8 cellular contexts compared by ENCODE assay signal in genomic region chr2:58428553-58429284, GRCh38.
DNase-seq lines count a peak whose midpoint lies in the region; ATAC-seq, FAIRE-seq and TF ChIP-seq lines count a peak whose summit lies in the region.

No MANE protein-coding gene starts in this region.

- H3K36me3 Mint-ChIP-seq in activated CD4-positive, alpha-beta memory T cell treated with anti-CD3 and anti-CD28 coated beads, Interleukin-2, amount 10 ng/mL, durations not matched to agents 7 days and 5 days (ENCODE audit: low read depth): no peaks in the 10 kb centered on the region
- no peaks in the 10 kb centered on the region for H3K36me3 Mint-ChIP-seq in stimulated activated effector memory CD8-positive, alpha-beta T cell treated with anti-CD3 and anti-CD28 coated beads, Interleukin-12 subunit alpha, Interleukin-12 subunit beta, amount 100 ng/mL, for 72 hours

- POLR2A ChIA-PET in activated CD4-positive, alpha-beta memory T cell treated with anti-CD3 and anti-CD28 coated beads, Interleukin-2, amount 10 ng/mL, durations not matched to agents 7 days and 5 days (lab: Charles Lee): no interaction called here

- H3K9me3 Mint-ChIP-seq in activated CD4-positive, alpha-beta memory T cell treated with anti-CD3 and anti-CD28 coated beads, Interleukin-2, amount 10 ng/mL, durations not matched to agents 7 days and 5 days: no peaks in the 10 kb centered on the region
- H3K9me3 Mint-ChIP-seq in stimulated activated effector memory CD8-positive, alpha-beta T cell treated with anti-CD3 and anti-CD28 coated beads, Interleukin-12 subunit alpha, Interleukin-12 subunit beta, amount 100 ng/mL, for 72 hours: no peaks in the 10 kb centered on the region

- H3K27ac Mint-ChIP-seq in activated CD4-positive, alpha-beta memory T cell treated with anti-CD3 and anti-CD28 coated beads, Interleukin-2, amount 10 ng/mL, durations not matched to agents 7 days and 5 days: no peak overlapping the region
- no peak overlapping the region for H3K27ac Mint-ChIP-seq in stimulated activated effector memory CD8-positive, alpha-beta T cell treated with anti-CD3 and anti-CD28 coated beads, Interleukin-12 subunit alpha, Interleukin-12 subunit beta, amount 100 ng/mL, for 72 hours

- no peak for TF ChIP-seq POLR2A in GM12892 (IDR thresholded peaks at IDR 0.05; ENCODE audit: low read depth, low read length)

- H3K27me3 ChIP-seq in HAP-1 (ENCODE audit: low read depth): 0 out of 2 replicates have a peak, but pooled peaks cover 2% of the 10 kb centered on the region

- peaks cover 5% of the 10 kb centered on the region for H3K4me1 Mint-ChIP-seq in activated CD4-positive, alpha-beta memory T cell treated with anti-CD3 and anti-CD28 coated beads, Interleukin-2, amount 10 ng/mL, durations not matched to agents 7 days and 5 days
- H3K4me1 Mint-ChIP-seq in stimulated activated effector memory CD8-positive, alpha-beta T cell treated with anti-CD3 and anti-CD28 coated beads, Interleukin-12 subunit alpha, Interleukin-12 subunit beta, amount 100 ng/mL, for 72 hours: peaks cover 5% of the 10 kb centered on the region

- peaks cover 6% of the 10 kb centered on the region; the same call in 1 of the 2 replicates for H3K4me1 ChIP-seq in HAP-1

- CTCF ChIA-PET in activated CD4-positive, alpha-beta memory T cell treated with anti-CD3 and anti-CD28 coated beads, Interleukin-2, amount 10 ng/mL, durations not matched to agents 7 days and 5 days (lab: Charles Lee): no interaction called here

- peak; percentile 36 for ATAC-seq in stimulated activated effector memory CD8-positive, alpha-beta T cell treated with anti-CD3 and anti-CD28 coated beads, Interleukin-12 subunit alpha, Interleukin-12 subunit beta, amount 100 ng/mL, for 72 hours

- in situ Hi-C loops in HAP-1 (cut with MboI; ENCODE audit: low sequenced_read_pairs): no loop called here

- H3K4me3 ChIP-seq in HAP-1 (peak overlapping the region; percentile 22), iPS-11a (ENCODE audit: low read depth, low read length) (peak overlapping the region; percentile 48)

- no peaks in the 10 kb centered on the region for H3K9me3 ChIP-seq in HAP-1

- FAIRE-seq in GM12892 (lab: Jason Lieb, UNC): no peak

- peak overlapping the region; percentile 45 for H3K4me3 Mint-ChIP-seq in activated CD4-positive, alpha-beta memory T cell treated with anti-CD3 and anti-CD28 coated beads, Interleukin-2, amount 10 ng/mL, durations not matched to agents 7 days and 5 days
- H3K4me3 Mint-ChIP-seq in stimulated activated effector memory CD8-positive, alpha-beta T cell treated with anti-CD3 and anti-CD28 coated beads, Interleukin-12 subunit alpha, Interleukin-12 subunit beta, amount 100 ng/mL, for 72 hours: peak overlapping the region; percentile 34

- H3K36me3 ChIP-seq in HAP-1 (replicated peaks): no peaks in the 10 kb centered on the region

- H3K27me3 Mint-ChIP-seq in activated CD4-positive, alpha-beta memory T cell treated with anti-CD3 and anti-CD28 coated beads, Interleukin-2, amount 10 ng/mL, durations not matched to agents 7 days and 5 days: peaks cover 55% of the 10 kb centered on the region

- DNase-seq in Daoy (ENCODE audit: low read depth) (peak; percentile 18), HAP-1 (ENCODE audit: low spot score in 2 of 2) (peak in 1 of 2 experiments; percentile 58), GM12892 (ENCODE audit: insufficient read length) (no peak), cerebellar nuclear complex (lab: John Stamatoyannopoulos, UW) (no peak), AG08395 (ENCODE audit: low spot score) (no peak)
- no peak for DNase-seq in activated CD4-positive, alpha-beta memory T cell treated with anti-CD3 and anti-CD28 coated beads, Interleukin-2, amount 10 ng/mL, durations not matched to agents 7 days and 5 days
- DNase-seq in stimulated activated effector memory CD8-positive, alpha-beta T cell treated with anti-CD3 and anti-CD28 coated beads, Interleukin-12 subunit alpha, Interleukin-12 subunit beta, amount 100 ng/mL, for 72 hours (ENCODE audit: low spot score in 2 of 2): no peak
